In the genomic region with DNA sequence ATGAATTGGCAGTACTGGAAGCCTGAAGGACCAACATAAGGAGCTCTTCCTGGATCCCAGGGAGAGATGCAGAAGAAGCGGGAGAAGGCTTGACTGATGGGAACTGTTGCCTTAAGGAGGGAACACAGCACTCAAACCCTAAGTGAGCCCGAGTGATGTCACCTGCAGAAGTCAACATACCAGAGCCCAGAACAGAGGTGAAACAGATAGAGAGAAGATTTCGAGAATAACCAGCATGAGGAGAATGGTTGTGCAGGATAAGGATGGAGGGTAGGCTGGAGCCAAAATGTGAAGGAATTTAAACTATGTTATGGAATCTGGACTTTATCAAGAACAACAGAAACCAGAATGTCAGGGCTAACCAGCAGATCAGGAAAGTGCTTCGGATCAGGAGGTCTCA, we compare ENCODE assay signal across 32 cellular contexts.
"Had no signal": no experiment of that assay in that cellular context is flagged by ENCODE, and none has a peak within 500 bp of the region (broad histone marks: within the 10 kb centered on the region; RNA-seq: fewer than 3 reads in every experiment).

No MANE protein-coding gene starts in this region.

- H3K36me3 ChIP-seq: ascending aorta, cardiac muscle cell had no signal

- H3K9me3 ChIP-seq: ascending aorta had no signal

- H3K27me3 ChIP-seq: ascending aorta, cardiac muscle cell had no signal

- DNase-seq: activated CD4-positive, alpha-beta memory T cell treated with anti-CD3 and anti-CD28 coated beads, Interleukin-2, amount 10 ng/mL, durations not matched to agents 7 days and 5 days; activated CD4-positive, alpha-beta T cell treated with anti-CD3 and anti-CD28 coated beads for 1 hour; activated CD4-positive, alpha-beta T cell treated with anti-CD3 and anti-CD28 coated beads for 36 hours; activated CD4-positive, alpha-beta T cell treated with anti-CD3 and anti-CD28 coated beads for 48 hours; activated CD4-positive, alpha-beta T cell treated with anti-CD3 and anti-CD28 coated beads, Interleukin-2, amount 10 ng/mL, durations not matched to agents 7 days and 5 days; activated CD4-positive, alpha-beta T cell treated with anti-CD3 and anti-CD28 coated beads, Interleukin-2, amount 50 U/mL, for 48 hours; activated CD4-positive, CD25-positive, alpha-beta regulatory T cell; activated CD8-positive, alpha-beta memory T cell treated with anti-CD3 and anti-CD28 coated beads for 24 hours; activated CD8-positive, alpha-beta memory T cell treated with anti-CD3 and anti-CD28 coated beads, Interleukin-2, amount 10 ng/mL, durations not matched to agents 7 days and 5 days; activated CD8-positive, alpha-beta memory T cell treated with anti-CD3 and anti-CD28 coated beads, Interleukin-2, amount 50 U/mL, for 48 hours; activated CD8-positive, alpha-beta T cell treated with anti-CD3 and anti-CD28 coated beads, Interleukin-2, amount 10 ng/mL, durations not matched to agents 7 days and 5 days; activated effector memory CD4-positive, alpha-beta T cell treated with Interleukin-2 at 50 U/mL for 16 hours; activated gamma-delta T cell; activated naive CD4-positive, alpha-beta T cell treated with anti-CD3 and anti-CD28 coated beads, Interleukin-2, amount 10 ng/mL, durations not matched to agents 7 days and 5 days; activated naive CD4-positive, alpha-beta T cell treated with Interleukin-2 at 50 U/mL for 16 hours; activated naive CD8-positive, alpha-beta T cell treated with anti-CD3 and anti-CD28 coated beads, Interleukin-2, amount 10 ng/mL, durations not matched to agents 7 days and 5 days; activated naive CD8-positive, alpha-beta T cell treated with anti-CD3 and anti-CD28 coated beads, Interleukin-2, amount 50 U/mL, for 24 hours; activated T-cell treated with anti-CD3 and anti-CD28 coated beads, Interleukin-2, amount 50 U/mL, for 24 hours; activated T-cell treated with anti-CD3 and anti-CD28 coated beads, Interleukin-2, amount 50 U/mL, for 48 hours; amygdala; anterior cingulate cortex; caudate nucleus; SW 1271; T-helper 1 cell; T-helper 2 cell; T-helper 9 cell had no signal

- H3K27ac ChIP-seq: ascending aorta, cardiac muscle cell, VCaP had no signal

- H3K4me3 ChIP-seq: ascending aorta, cardiac muscle cell had no signal

- H3K4me1 ChIP-seq: ascending aorta had no signal

- ATAC-seq: activated CD4-positive, alpha-beta T cell treated with anti-CD3 and anti-CD28 coated beads for 36 hours; activated CD4-positive, CD25-positive, alpha-beta regulatory T cell treated with anti-CD3 and anti-CD28 coated beads, Interleukin-2, amount 50 U/mL, for 24 hours; activated CD8-positive, alpha-beta memory T cell treated with anti-CD3 and anti-CD28 coated beads, Interleukin-2, amount 10 ng/mL, durations not matched to agents 7 days and 5 days; activated CD8-positive, alpha-beta T cell treated with anti-CD3 and anti-CD28 coated beads, Interleukin-2, amount 10 ng/mL, durations not matched to agents 7 days and 5 days; activated naive CD8-positive, alpha-beta T cell treated with anti-CD3 and anti-CD28 coated beads, Interleukin-2, amount 50 U/mL, for 24 hours had no signal

- FAIRE-seq: bronchial epithelial cell, TTC549 had no signal
